In the genomic region with DNA sequence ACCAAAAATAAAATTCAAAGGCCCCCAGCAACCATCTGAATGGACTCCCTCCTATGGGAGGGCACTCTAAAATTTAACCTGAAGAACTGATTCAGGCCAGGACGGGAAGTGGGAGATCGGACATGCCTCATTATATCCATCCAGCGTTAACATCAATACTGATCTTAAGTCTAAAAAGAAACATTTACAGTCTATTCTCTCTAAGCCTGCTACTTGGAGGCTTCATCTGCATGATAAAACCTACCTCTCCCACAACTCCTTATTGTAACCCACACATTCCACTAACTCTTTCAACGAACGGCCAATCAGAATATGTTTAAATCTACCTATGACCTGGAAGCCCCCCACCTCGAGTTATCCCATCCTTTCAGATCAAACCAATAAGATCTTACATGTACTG, we compare ENCODE assay signal across 16 cellular contexts.
DNase-seq lines count a peak whose midpoint lies in the region; ATAC-seq and TF ChIP-seq lines count a peak whose summit lies in the region.
"Had no signal": no experiment of that assay in that cellular context is flagged by ENCODE, and none has a peak within 500 bp of the region (broad histone marks: within the 10 kb centered on the region; RNA-seq: fewer than 3 reads in every experiment).

No MANE protein-coding gene starts in this region.

- intact Hi-C loops in prostate gland (cut with DNase I): no loop called here

- H3K9me3 ChIP-seq in iPS-18a (ENCODE audit: control insufficient read depth, low read depth, low read length) (no peaks in the 10 kb centered on the region), prostate gland (no peaks in the 10 kb centered on the region)
- H3K9me3 ChIP-seq: BE2C, lower lobe of right lung had no signal

- H3K4me3 ChIP-seq in H7 (ENCODE audit: insufficient read depth, low read depth, low read length) (no peak overlapping the region), iPS-18a (ENCODE audit: low read length) (peak overlapping the region; percentile 20), prostate gland (no peak overlapping the region)
- H3K4me3 ChIP-seq: K562, lower lobe of right lung had no signal

- no peak for TF ChIP-seq CTCF in WTC11 (IDR thresholded peaks at IDR 0.05)
- no peak for TF ChIP-seq CTCF in progenitor cell of endocrine pancreas (IDR thresholded peaks at IDR 0.05; ENCODE audit: unreplicated experiment)
- no peak for TF ChIP-seq CTCF in prostate gland (IDR thresholded peaks at IDR 0.05)

- peak; percentile 82 for ATAC-seq in WTC11
- ATAC-seq in GM21825 (IDR thresholded peaks at IDR 0.05; ENCODE audit: unreplicated experiment): no peak
- ATAC-seq: esophagus mucosa, lower lobe of right lung had no signal

- 75% methylated on average over 6 of the region's 6 CpGs for WGBS in prostate gland

- peak overlapping the region; percentile 97 for H3K27ac Mint-ChIP-seq in WTC11
- H3K27ac Mint-ChIP-seq in progenitor cell of endocrine pancreas: peak overlapping the region; percentile 23

- H3K9me3 Mint-ChIP-seq in WTC11 (no peaks in the 10 kb centered on the region), progenitor cell of endocrine pancreas (ENCODE audit: low read depth) (no peaks in the 10 kb centered on the region)

- CTCF ChIA-PET in WTC11 (lab: Charles Lee): interaction anchor here (1.6 to 1.9 kb wide), 2 partner anchors 13 kb away, joined by 4 to 8 read pairs; no protein-coding TSS in a partner anchor

- POLR2A ChIA-PET in WTC11 (lab: Charles Lee): no interaction called here

- H3K36me3 Mint-ChIP-seq in WTC11: no peaks in the 10 kb centered on the region
- peaks cover 3% of the 10 kb centered on the region for H3K36me3 Mint-ChIP-seq in progenitor cell of endocrine pancreas (ENCODE audit: insufficient read depth)

- H3K27me3 ChIP-seq in H7 (ENCODE audit: control insufficient read depth, insufficient read depth, low read length) (no peaks in the 10 kb centered on the region), iPS-18a (ENCODE audit: control insufficient read depth, insufficient read depth, low read length) (no peaks in the 10 kb centered on the region), prostate gland (replicated peaks; ENCODE audit: insufficient read depth) (no peaks in the 10 kb centered on the region)
- H3K27me3 ChIP-seq: BE2C had no signal

- TF ChIP-seq POLR2A in prostate gland (IDR thresholded peaks at IDR 0.05): no peak

- no peaks in the 10 kb centered on the region for H3K27me3 Mint-ChIP-seq in WTC11 (ENCODE audit: low read depth)
- no peaks in the 10 kb centered on the region for H3K27me3 Mint-ChIP-seq in progenitor cell of endocrine pancreas

- H3K36me3 ChIP-seq in H7 (replicated peaks; ENCODE audit: control insufficient read depth, insufficient read depth, low read length) (no peaks in the 10 kb centered on the region), iPS-18a (ENCODE audit: control insufficient read depth, low read depth, low read length) (no peaks in the 10 kb centered on the region), prostate gland (no peaks in the 10 kb centered on the region)
- H3K36me3 ChIP-seq: BE2C had no signal

- H3K4me1 Mint-ChIP-seq in WTC11 (peaks cover 65% of the 10 kb centered on the region), progenitor cell of endocrine pancreas (ENCODE audit: low read depth) (peaks cover 24% of the 10 kb centered on the region)

- DNase-seq in H7 (peak; percentile 31), WTC11 (ENCODE audit: low spot score) (no peak), progenitor cell of endocrine pancreas (ENCODE audit: low spot score, unreplicated experiment) (no peak), prostate gland (ENCODE audit: low spot score) (no peak), DMS 273 treated with DMSO at 0.1 percent for 48 hours (lab: John Stamatoyannopoulos, UW) (no peak)
- DNase-seq: activated CD4-positive, alpha-beta T cell treated with anti-CD3 and anti-CD28 coated beads, Interleukin-2, amount 50 U/mL, for 4 hours; activated naive CD4-positive, alpha-beta T cell treated with anti-CD3 and anti-CD28 coated beads, Interleukin-2, amount 50 U/mL, for 16 hours; BE2C; DMS53; lower lobe of right lung; NCI-H2029; stimulated activated CD4-positive, alpha-beta T cell treated with anti-CD3 and anti-CD28 coated beads, Interleukin-4, amount 100 ng/mL, for 24 hours had no signal

- H3K4me3 Mint-ChIP-seq in WTC11 (peak overlapping the region; percentile 58), progenitor cell of endocrine pancreas (ENCODE audit: low read depth) (no peak overlapping the region)

- H3K4me1 ChIP-seq in iPS-18a (ENCODE audit: control insufficient read depth, low read depth, low read length) (peaks cover 45% of the 10 kb centered on the region), prostate gland (replicated peaks) (no peaks in the 10 kb centered on the region)
- H3K4me1 ChIP-seq: BE2C had no signal

- peak overlapping the region; percentile 68 for H3K27ac ChIP-seq in iPS-18a (ENCODE audit: low read length)
- no peak overlapping the region for H3K27ac ChIP-seq in prostate gland
- H3K27ac ChIP-seq: lower lobe of right lung had no signal

- H3K9ac ChIP-seq in iPS-18a (ENCODE audit: low read length): peak overlapping the region; percentile 40

TF ChIP-seq in WTC11, 78 proteins besides CTCF, POLR2A, EP300 and RAD21 (continues in another document):
- TF ChIP-seq, protein P1, sequence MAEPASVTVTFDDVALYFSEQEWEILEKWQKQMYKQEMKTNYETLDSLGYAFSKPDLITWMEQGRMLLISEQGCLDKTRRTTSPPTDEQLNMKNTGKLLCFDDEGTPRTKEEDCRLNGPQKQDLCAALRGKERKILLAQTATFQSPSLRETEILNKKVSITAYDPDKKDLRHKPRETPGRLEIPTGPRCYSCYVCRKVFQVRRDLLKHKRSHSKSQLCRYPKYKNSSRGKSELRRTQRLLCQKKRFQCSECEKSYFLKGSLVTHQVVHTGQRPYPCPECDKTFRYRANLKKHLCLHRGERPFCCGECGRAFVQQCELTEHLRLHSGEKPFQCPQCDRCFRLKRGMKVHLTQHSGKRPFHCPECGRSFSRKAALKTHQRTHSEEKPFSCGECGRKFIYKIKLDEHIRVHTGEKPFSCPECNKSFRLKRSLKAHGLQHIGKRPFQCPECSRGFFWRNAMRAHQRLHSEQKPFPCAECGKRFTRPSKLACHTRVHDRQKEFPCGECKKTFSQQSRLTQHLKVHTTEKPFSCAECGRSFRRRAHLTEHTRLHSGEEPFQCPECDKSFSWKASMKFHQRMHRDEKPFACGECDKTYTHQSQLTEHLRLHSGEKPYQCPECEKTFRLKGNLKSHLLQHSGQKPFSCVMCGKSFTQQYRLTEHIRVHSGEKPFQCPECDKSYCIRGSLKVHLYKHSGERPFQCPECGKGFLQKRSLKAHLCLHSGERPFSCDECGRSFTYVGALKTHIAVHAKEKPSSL (CRISPR knock-in tag; conservative IDR thresholded peaks at IDR 0.05): no peak
- TF ChIP-seq NR1H2 (CRISPR knock-in tag; IDR thresholded peaks at IDR 0.05) (no peak), ZNF263 (CRISPR knock-in tag; IDR thresholded peaks at IDR 0.05; ENCODE audit: low read depth) (no peak), ZNF232 (CRISPR knock-in tag; IDR thresholded peaks at IDR 0.05) (no peak)
- TF ChIP-seq, protein P2, sequence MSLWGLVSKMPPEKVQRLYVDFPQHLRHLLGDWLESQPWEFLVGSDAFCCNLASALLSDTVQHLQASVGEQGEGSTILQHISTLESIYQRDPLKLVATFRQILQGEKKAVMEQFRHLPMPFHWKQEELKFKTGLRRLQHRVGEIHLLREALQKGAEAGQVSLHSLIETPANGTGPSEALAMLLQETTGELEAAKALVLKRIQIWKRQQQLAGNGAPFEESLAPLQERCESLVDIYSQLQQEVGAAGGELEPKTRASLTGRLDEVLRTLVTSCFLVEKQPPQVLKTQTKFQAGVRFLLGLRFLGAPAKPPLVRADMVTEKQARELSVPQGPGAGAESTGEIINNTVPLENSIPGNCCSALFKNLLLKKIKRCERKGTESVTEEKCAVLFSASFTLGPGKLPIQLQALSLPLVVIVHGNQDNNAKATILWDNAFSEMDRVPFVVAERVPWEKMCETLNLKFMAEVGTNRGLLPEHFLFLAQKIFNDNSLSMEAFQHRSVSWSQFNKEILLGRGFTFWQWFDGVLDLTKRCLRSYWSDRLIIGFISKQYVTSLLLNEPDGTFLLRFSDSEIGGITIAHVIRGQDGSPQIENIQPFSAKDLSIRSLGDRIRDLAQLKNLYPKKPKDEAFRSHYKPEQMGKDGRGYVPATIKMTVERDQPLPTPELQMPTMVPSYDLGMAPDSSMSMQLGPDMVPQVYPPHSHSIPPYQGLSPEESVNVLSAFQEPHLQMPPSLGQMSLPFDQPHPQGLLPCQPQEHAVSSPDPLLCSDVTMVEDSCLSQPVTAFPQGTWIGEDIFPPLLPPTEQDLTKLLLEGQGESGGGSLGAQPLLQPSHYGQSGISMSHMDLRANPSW (CRISPR knock-in tag; conservative IDR thresholded peaks at IDR 0.05; ENCODE audit: low read depth): no peak
- TF ChIP-seq, protein P3, sequence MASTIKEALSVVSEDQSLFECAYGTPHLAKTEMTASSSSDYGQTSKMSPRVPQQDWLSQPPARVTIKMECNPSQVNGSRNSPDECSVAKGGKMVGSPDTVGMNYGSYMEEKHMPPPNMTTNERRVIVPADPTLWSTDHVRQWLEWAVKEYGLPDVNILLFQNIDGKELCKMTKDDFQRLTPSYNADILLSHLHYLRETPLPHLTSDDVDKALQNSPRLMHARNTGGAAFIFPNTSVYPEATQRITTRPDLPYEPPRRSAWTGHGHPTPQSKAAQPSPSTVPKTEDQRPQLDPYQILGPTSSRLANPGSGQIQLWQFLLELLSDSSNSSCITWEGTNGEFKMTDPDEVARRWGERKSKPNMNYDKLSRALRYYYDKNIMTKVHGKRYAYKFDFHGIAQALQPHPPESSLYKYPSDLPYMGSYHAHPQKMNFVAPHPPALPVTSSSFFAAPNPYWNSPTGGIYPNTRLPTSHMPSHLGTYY (CRISPR knock-in tag; IDR thresholded peaks at IDR 0.05): no peak
